Comparison of ENCODE assay signal across 3 cellular contexts in the genomic region with DNA sequence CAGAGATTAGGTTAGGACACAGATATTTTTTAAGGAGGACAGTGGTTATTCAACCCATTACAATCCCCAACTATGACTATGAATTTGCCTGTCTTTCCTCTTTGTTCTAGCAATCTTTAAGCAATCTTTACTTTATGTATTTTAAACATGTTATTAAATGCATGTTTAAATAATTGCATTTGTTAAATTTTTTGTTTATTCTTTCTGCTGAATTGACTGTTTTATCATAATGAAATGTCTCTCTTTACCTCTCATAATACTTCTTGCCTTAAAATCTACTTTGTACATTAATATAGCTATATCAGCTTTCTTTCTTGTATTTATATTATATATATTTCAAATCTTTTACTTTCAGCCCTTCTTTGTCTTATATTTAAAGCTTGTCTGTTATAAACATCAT.
A peak's percentile ranks its signal among the peaks of the same experiment; 100 is the strongest.
TF ChIP-seq lines count a peak whose summit lies in the region.

No MANE protein-coding gene starts in this region.

TF ChIP-seq in A549, 52 proteins besides CTCF, POLR2A, EP300 and RAD21:
- peak; percentile 64 for TF ChIP-seq MAFK (IDR thresholded peaks at IDR 0.05; ENCODE audit: partially characterized antibody)
- no peak for TF ChIP-seq FOSL2 (IDR thresholded peaks at IDR 0.05)
- no peak for TF ChIP-seq FOSL2 (CRISPR knock-in tag; IDR thresholded peaks at IDR 0.05)

TF ChIP-seq in HCT116, 20 proteins besides CTCF, POLR2A, EP300 and RAD21:
- no peak for TF ChIP-seq ELF1 (IDR thresholded peaks at IDR 0.05; ENCODE audit: borderline replicate concordance, low read depth)
- TF ChIP-seq SP1 (IDR thresholded peaks at IDR 0.05; ENCODE audit: low read depth), result no peak
- TF ChIP-seq EZH2 (IDR thresholded peaks at IDR 0.05), result no peak
- TF ChIP-seq EGR1 (IDR thresholded peaks at IDR 0.05; ENCODE audit: low read depth), result no peak
- no peak for TF ChIP-seq JUND (IDR thresholded peaks at IDR 0.05)
- no peak for TF ChIP-seq POLR2AphosphoS5 (IDR thresholded peaks at IDR 0.05; ENCODE audit: low read depth, low read length)
TF ChIP-seq in HCT116: peak in this region for 0.

TF ChIP-seq in K562, 482 proteins besides CTCF, POLR2A, EP300 and RAD21:
- TF ChIP-seq HNRNPLL (IDR thresholded peaks at IDR 0.05; ENCODE audit: low read depth, low read length, poor library complexity, severe bottlenecking) (no peak), NCOA6 (IDR thresholded peaks at IDR 0.05) (no peak), C11orf30 (IDR thresholded peaks at IDR 0.05; ENCODE audit: low read depth) (peak; percentile 93), HMG20B (CRISPR knock-in tag; IDR thresholded peaks at IDR 0.05) (no peak), MAFK (IDR thresholded peaks at IDR 0.05; ENCODE audit: low read length) (peak; percentile 21; the same call in 1 of the 2 replicates), PPARD (CRISPR knock-in tag; IDR thresholded peaks at IDR 0.05) (no peak), MAFG (tag; conservative IDR thresholded peaks at IDR 0.05) (peak; percentile 82), ILK (tag; IDR thresholded peaks at IDR 0.05; ENCODE audit: borderline replicate concordance, low read depth) (no peak), KDM2B (CRISPR knock-in tag; IDR thresholded peaks at IDR 0.05) (no peak), ZZZ3 (IDR thresholded peaks at IDR 0.05) (no peak), HMG20A (CRISPR knock-in tag; conservative IDR thresholded peaks at IDR 0.05) (no peak), ARHGAP35 (IDR thresholded peaks at IDR 0.05; ENCODE audit: partially characterized antibody) (no peak), FOXJ3 (CRISPR knock-in tag; IDR thresholded peaks at IDR 0.05) (no peak), FOXK1 (CRISPR knock-in tag; IDR thresholded peaks at IDR 0.05; ENCODE audit: borderline replicate concordance) (no peak), ESRRB (CRISPR knock-in tag; IDR thresholded peaks at IDR 0.05; ENCODE audit: borderline replicate concordance) (no peak), KHSRP (IDR thresholded peaks at IDR 0.05) (no peak), MTA1 (IDR thresholded peaks at IDR 0.05; ENCODE audit: borderline replicate concordance) (no peak), HNRNPK (IDR thresholded peaks at IDR 0.05; ENCODE audit: low read depth, low read length, poor library complexity, severe bottlenecking) (no peak), ZNF134 (CRISPR knock-in tag; conservative IDR thresholded peaks at IDR 0.05) (no peak), ZNF583 (CRISPR knock-in tag; IDR thresholded peaks at IDR 0.05) (no peak), MEF2D (tag; conservative IDR thresholded peaks at IDR 0.05; ENCODE audit: low read depth) (no peak), ZNF584 (CRISPR knock-in tag; IDR thresholded peaks at IDR 0.05; ENCODE audit: low read depth) (no peak), ZSCAN32 (CRISPR knock-in tag; IDR thresholded peaks at IDR 0.05) (no peak), MAFF (IDR thresholded peaks at IDR 0.05; ENCODE audit: low read length) (peak; percentile 42; the same call in 1 of the 2 replicates), RBM39 (optimal IDR thresholded peaks at IDR 0.05; ENCODE audit: low read depth, low read length) (no peak), ZNF766 (CRISPR knock-in tag; conservative IDR thresholded peaks at IDR 0.05) (no peak), ZNF316 (IDR thresholded peaks at IDR 0.05) (peak; percentile 98), ETV1 (tag; conservative IDR thresholded peaks at IDR 0.05; ENCODE audit: low read depth) (no peak), TGIF2 (CRISPR knock-in tag; IDR thresholded peaks at IDR 0.05) (no peak)
- TF ChIP-seq, protein P1, sequence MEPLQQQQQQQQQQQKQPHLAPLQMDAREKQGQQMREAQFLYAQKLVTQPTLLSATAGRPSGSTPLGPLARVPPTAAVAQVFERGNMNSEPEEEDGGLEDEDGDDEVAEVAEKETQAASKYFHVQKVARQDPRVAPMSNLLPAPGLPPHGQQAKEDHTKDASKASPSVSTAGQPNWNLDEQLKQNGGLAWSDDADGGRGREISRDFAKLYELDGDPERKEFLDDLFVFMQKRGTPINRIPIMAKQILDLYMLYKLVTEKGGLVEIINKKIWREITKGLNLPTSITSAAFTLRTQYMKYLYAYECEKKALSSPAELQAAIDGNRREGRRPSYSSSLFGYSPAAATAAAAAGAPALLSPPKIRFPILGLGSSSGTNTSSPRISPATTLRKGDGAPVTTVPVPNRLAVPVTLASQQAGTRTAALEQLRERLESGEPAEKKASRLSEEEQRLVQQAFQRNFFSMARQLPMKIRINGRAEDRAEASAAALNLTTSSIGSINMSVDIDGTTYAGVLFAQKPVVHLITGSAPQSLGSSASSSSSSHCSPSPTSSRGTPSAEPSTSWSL (CRISPR knock-in tag; IDR thresholded peaks at IDR 0.05; ENCODE audit: borderline replicate concordance), result no peak
- TF ChIP-seq, protein P2, sequence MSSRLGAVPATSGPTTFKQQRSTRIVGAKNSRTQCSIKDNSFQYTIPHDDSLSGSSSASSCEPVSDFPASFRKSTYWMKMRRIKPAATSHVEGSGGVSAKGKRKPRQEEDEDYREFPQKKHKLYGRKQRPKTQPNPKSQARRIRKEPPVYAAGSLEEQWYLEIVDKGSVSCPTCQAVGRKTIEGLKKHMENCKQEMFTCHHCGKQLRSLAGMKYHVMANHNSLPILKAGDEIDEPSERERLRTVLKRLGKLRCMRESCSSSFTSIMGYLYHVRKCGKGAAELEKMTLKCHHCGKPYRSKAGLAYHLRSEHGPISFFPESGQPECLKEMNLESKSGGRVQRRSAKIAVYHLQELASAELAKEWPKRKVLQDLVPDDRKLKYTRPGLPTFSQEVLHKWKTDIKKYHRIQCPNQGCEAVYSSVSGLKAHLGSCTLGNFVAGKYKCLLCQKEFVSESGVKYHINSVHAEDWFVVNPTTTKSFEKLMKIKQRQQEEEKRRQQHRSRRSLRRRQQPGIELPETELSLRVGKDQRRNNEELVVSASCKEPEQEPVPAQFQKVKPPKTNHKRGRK (tag; IDR thresholded peaks at IDR 0.05), result 0 out of 2 replicates have a peak, but pooled peaks have one; percentile 11
- TF ChIP-seq, protein P3, sequence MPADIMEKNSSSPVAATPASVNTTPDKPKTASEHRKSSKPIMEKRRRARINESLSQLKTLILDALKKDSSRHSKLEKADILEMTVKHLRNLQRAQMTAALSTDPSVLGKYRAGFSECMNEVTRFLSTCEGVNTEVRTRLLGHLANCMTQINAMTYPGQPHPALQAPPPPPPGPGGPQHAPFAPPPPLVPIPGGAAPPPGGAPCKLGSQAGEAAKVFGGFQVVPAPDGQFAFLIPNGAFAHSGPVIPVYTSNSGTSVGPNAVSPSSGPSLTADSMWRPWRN (IDR thresholded peaks at IDR 0.05; ENCODE audit: low read depth), result no peak
- TF ChIP-seq, protein P4, sequence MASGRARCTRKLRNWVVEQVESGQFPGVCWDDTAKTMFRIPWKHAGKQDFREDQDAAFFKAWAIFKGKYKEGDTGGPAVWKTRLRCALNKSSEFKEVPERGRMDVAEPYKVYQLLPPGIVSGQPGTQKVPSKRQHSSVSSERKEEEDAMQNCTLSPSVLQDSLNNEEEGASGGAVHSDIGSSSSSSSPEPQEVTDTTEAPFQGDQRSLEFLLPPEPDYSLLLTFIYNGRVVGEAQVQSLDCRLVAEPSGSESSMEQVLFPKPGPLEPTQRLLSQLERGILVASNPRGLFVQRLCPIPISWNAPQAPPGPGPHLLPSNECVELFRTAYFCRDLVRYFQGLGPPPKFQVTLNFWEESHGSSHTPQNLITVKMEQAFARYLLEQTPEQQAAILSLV (tag; IDR thresholded peaks at IDR 0.05), result no peak
- TF ChIP-seq, protein P5, sequence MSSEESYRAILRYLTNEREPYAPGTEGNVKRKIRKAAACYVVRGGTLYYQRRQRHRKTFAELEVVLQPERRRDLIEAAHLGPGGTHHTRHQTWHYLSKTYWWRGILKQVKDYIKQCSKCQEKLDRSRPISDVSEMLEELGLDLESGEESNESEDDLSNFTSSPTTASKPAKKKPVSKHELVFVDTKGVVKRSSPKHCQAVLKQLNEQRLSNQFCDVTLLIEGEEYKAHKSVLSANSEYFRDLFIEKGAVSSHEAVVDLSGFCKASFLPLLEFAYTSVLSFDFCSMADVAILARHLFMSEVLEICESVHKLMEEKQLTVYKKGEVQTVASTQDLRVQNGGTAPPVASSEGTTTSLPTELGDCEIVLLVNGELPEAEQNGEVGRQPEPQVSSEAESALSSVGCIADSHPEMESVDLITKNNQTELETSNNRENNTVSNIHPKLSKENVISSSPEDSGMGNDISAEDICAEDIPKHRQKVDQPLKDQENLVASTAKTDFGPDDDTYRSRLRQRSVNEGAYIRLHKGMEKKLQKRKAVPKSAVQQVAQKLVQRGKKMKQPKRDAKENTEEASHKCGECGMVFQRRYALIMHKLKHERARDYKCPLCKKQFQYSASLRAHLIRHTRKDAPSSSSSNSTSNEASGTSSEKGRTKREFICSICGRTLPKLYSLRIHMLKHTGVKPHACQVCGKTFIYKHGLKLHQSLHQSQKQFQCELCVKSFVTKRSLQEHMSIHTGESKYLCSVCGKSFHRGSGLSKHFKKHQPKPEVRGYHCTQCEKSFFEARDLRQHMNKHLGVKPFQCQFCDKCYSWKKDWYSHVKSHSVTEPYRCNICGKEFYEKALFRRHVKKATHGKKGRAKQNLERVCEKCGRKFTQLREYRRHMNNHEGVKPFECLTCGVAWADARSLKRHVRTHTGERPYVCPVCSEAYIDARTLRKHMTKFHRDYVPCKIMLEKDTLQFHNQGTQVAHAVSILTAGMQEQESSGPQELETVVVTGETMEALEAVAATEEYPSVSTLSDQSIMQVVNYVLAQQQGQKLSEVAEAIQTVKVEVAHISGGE (CRISPR knock-in tag; IDR thresholded peaks at IDR 0.05), result no peak
- TF ChIP-seq, protein P6, sequence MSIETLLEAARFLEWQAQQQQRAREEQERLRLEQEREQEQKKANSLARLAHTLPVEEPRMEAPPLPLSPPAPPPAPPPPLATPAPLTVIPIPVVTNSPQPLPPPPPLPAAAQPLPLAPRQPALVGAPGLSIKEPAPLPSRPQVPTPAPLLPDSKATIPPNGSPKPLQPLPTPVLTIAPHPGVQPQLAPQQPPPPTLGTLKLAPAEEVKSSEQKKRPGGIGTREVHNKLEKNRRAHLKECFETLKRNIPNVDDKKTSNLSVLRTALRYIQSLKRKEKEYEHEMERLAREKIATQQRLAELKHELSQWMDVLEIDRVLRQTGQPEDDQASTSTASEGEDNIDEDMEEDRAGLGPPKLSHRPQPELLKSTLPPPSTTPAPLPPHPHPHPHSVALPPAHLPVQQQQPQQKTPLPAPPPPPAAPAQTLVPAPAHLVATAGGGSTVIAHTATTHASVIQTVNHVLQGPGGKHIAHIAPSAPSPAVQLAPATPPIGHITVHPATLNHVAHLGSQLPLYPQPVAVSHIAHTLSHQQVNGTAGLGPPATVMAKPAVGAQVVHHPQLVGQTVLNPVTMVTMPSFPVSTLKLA (conservative IDR thresholded peaks at IDR 0.05), result 0 out of 4 replicates have a peak, but pooled peaks of 1 of the 2 experiments have one; percentile 5
